ENCODE assay signal across 8 cellular contexts in the genomic region with DNA sequence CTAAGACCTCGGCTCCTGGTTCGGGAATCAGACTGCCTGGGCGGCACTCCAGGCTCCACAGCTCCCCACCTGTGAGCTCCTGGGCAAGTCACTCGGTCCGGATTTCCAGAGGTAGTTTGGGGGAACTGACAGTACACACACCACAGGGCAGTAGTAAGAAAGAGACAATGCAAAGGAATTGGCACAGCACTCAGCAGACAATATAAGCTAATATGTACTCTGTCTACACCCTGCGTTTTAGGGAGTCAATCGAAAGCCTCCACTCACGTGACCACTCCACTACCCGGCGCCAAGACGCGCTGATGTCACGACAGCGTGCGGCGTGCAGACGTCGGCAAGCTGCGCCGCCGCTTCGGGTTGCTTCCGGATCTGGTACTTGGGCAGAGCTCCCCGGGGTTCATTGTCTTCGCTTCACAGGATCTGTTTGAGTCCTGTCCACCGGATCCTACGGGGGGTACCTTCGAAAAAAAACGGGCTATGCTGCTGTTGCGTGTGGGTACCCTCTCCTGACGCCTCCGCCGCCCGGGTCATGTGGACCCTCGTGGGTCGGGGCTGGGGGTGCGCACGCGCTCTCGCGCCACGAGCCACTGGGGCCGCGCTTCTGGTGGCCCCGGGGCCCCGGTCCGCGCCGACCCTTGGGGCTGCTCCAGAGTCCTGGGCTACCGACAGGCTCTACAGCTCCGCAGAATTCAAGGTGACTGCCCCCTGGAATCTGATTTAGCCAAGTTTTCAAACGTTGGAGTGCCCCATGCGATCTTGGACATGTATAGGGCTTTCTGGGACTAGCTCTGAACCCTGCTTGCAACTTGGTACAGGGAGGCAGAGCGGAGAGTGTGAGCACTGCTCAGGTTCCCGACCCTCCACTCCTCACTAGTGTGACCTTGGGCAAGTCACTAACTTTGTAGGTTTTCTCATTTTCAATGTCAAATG. TPM values are rescaled to one million over a fixed set of nuclear protein-coding genes. Genes with fewer than 3 reads are reported as not detected.
DNase-seq lines count a peak whose midpoint lies in the region; ATAC-seq and TF ChIP-seq lines count a peak whose summit lies in the region.

A gene with protein sequence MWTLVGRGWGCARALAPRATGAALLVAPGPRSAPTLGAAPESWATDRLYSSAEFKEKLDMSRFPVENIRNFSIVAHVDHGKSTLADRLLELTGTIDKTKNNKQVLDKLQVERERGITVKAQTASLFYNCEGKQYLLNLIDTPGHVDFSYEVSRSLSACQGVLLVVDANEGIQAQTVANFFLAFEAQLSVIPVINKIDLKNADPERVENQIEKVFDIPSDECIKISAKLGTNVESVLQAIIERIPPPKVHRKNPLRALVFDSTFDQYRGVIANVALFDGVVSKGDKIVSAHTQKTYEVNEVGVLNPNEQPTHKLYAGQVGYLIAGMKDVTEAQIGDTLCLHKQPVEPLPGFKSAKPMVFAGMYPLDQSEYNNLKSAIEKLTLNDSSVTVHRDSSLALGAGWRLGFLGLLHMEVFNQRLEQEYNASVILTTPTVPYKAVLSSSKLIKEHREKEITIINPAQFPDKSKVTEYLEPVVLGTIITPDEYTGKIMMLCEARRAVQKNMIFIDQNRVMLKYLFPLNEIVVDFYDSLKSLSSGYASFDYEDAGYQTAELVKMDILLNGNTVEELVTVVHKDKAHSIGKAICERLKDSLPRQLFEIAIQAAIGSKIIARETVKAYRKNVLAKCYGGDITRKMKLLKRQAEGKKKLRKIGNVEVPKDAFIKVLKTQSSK (plus strand): TSS at position 327 of the 930 bp plus-strand sequence. CDS start 203 bp downstream, at position 530.

- H3F3A ChIP-seq in SK-N-SH (replicated peaks; ENCODE audit: insufficient read depth), result peaks cover 3% of the 10 kb centered on the region

- H3K9ac ChIP-seq in SK-N-SH, result peak within 1 kb of the TSS; percentile 91

- H3K4me1 ChIP-seq in SK-N-SH (ENCODE audit: control insufficient read depth in 1 of 2, insufficient read depth in 2 of 2, low read depth in 1 of 2, low read length in 1 of 2), result peaks cover 0 to 18% of the 10 kb centered on the region in 2 experiments; a peak in 2 of 4 replicates

- H3K4me2 ChIP-seq in SK-N-SH, result peak within 1 kb of the TSS; percentile 86

- no peaks in the 10 kb centered on the region for H4K20me1 ChIP-seq in SK-N-SH (ENCODE audit: insufficient read depth)

- no peaks in the 10 kb centered on the region for H3K27me3 ChIP-seq in SK-N-SH (ENCODE audit: insufficient read depth)

- H3K36me3 ChIP-seq in SK-N-SH (replicated peaks in 1 of 2; ENCODE audit: control insufficient read depth in 1 of 2, insufficient read depth in 2 of 2, low read length in 1 of 2), result peaks cover 15 to 26% of the 10 kb centered on the region in 2 experiments

- 1% methylated on average over 16 of the region's 55 CpGs for WGBS in SK-N-SH (ENCODE audit: low lambda C conversion rate)

- H3K4me3 ChIP-seq in SK-N-SH (ENCODE audit: low read depth in 2 of 2, low read length in 1 of 2), result peak within 1 kb of the TSS; percentile 88 to 93

- no peak for TF ChIP-seq EP300 in SK-N-SH (IDR thresholded peaks at IDR 0.05; ENCODE audit: borderline replicate concordance in 1 of 2, low read depth in 1 of 2, low read length in 1 of 2)

- peak; percentile 64 for DNase-seq in GM04504 (ENCODE audit: low read depth)
- peak; percentile 72 for DNase-seq in NCI-H1048 (lab: John Stamatoyannopoulos, UW)
- DNase-seq in SK-N-SH, result peak; percentile 85
- peak; percentile 90 for DNase-seq in activated naive CD4-positive, alpha-beta T cell treated with anti-CD3 and anti-CD28 coated beads, Interleukin-2, amount 50 U/mL, for 16 hours
- peak; percentile 84 for DNase-seq in germinal center (ENCODE audit: low spot score)
- peak; percentile 62 for DNase-seq in non-pigmented ciliary epithelial cell (ENCODE audit: low read depth)
- peak; percentile 96 for DNase-seq in superior temporal gyrus (ENCODE audit: extremely low spot score)

- ATAC-seq in HG02571 (IDR thresholded peaks at IDR 0.05; ENCODE audit: unreplicated experiment), result peak; percentile 97

- POLR2A ChIA-PET in SK-N-SH (lab: Yijun Ruan, JAX), result interaction anchor here (1.0 to 2.0 kb wide), 3 partner anchors 13 to 782 kb away, joined by 3 to 7 read pairs (median 3); a partner anchor contains a TSS

- CTCF ChIA-PET in SK-N-SH (lab: Yijun Ruan, JAX), result interaction anchor here (0.8 to 1.7 kb wide), 8 partner anchors 10 to 49 kb away, joined by 3 to 7 read pairs (median 4); no protein-coding TSS in a partner anchor

- peaks cover 35% of the 10 kb centered on the region for H3K79me2 ChIP-seq in SK-N-SH (ENCODE audit: insufficient read depth)

- 0 out of 2 replicates have a peak, but pooled peaks have one; percentile 8 for TF ChIP-seq CTCF in SK-N-SH (IDR thresholded peaks at IDR 0.05)

- no peak for TF ChIP-seq RAD21 in SK-N-SH (IDR thresholded peaks at IDR 0.05; ENCODE audit: low read length)

- H3K9me3 ChIP-seq in SK-N-SH, result no peaks in the 10 kb centered on the region

- H3K27ac ChIP-seq in SK-N-SH (ENCODE audit: low read depth in 2 of 2, low read length in 1 of 2), result peak within 1 kb of the TSS; percentile 86 to 93

- H3K9me2 ChIP-seq in SK-N-SH, result no peaks in the 10 kb centered on the region

- H2AFZ ChIP-seq in SK-N-SH (ENCODE audit: low read depth), result peak within 1 kb of the TSS; percentile 99

TF ChIP-seq in SK-N-SH, 30 proteins besides CTCF, POLR2A, EP300 and RAD21 (continues in another document):
- TF ChIP-seq TCF12 (IDR thresholded peaks at IDR 0.05) (0 out of 2 replicates have a peak, but pooled peaks have one; percentile 11), MXI1 (IDR thresholded peaks at IDR 0.05; ENCODE audit: low read depth, low read length) (peak; percentile 83; the same call in 1 of the 2 replicates), TEAD4 (IDR thresholded peaks at IDR 0.05; ENCODE audit: borderline replicate concordance, insufficient read depth) (no peak), CHD2 (IDR thresholded peaks at IDR 0.05; ENCODE audit: low read length, partially characterized antibody) (no peak), POLR2AphosphoS5 (IDR thresholded peaks at IDR 0.05; ENCODE audit: low read depth, low read length) (peak; percentile 97), GATA2 (CRISPR knock-in tag; IDR thresholded peaks at IDR 0.05) (0 out of 2 replicates have a peak, but pooled peaks have one; percentile 18), NRF1 (IDR thresholded peaks at IDR 0.05; ENCODE audit: low read depth, low read length) (peak; percentile 64), YY1 (IDR thresholded peaks at IDR 0.05; ENCODE audit: low read depth) (no peak), GABPA (IDR thresholded peaks at IDR 0.05; ENCODE audit: low read depth) (peak; percentile 57), ELF1 (IDR thresholded peaks at IDR 0.05) (peak; percentile 98), SIN3A (IDR thresholded peaks at IDR 0.05; ENCODE audit: borderline replicate concordance, low read depth, low read length) (no peak; the same call in 1 of the 2 replicates), FOXJ3 (CRISPR knock-in tag; IDR thresholded peaks at IDR 0.05) (no peak)
- TF ChIP-seq, protein P1, sequence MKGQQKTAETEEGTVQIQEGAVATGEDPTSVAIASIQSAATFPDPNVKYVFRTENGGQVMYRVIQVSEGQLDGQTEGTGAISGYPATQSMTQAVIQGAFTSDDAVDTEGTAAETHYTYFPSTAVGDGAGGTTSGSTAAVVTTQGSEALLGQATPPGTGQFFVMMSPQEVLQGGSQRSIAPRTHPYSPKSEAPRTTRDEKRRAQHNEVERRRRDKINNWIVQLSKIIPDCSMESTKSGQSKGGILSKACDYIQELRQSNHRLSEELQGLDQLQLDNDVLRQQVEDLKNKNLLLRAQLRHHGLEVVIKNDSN (IDR thresholded peaks at IDR 0.05; ENCODE audit: borderline replicate concordance, low read depth), result peak; percentile 95
- TF ChIP-seq, protein P2, sequence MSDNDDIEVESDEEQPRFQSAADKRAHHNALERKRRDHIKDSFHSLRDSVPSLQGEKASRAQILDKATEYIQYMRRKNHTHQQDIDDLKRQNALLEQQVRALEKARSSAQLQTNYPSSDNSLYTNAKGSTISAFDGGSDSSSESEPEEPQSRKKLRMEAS (IDR thresholded peaks at IDR 0.05; ENCODE audit: low read depth), result peak; percentile 79
- TF ChIP-seq, protein P3, sequence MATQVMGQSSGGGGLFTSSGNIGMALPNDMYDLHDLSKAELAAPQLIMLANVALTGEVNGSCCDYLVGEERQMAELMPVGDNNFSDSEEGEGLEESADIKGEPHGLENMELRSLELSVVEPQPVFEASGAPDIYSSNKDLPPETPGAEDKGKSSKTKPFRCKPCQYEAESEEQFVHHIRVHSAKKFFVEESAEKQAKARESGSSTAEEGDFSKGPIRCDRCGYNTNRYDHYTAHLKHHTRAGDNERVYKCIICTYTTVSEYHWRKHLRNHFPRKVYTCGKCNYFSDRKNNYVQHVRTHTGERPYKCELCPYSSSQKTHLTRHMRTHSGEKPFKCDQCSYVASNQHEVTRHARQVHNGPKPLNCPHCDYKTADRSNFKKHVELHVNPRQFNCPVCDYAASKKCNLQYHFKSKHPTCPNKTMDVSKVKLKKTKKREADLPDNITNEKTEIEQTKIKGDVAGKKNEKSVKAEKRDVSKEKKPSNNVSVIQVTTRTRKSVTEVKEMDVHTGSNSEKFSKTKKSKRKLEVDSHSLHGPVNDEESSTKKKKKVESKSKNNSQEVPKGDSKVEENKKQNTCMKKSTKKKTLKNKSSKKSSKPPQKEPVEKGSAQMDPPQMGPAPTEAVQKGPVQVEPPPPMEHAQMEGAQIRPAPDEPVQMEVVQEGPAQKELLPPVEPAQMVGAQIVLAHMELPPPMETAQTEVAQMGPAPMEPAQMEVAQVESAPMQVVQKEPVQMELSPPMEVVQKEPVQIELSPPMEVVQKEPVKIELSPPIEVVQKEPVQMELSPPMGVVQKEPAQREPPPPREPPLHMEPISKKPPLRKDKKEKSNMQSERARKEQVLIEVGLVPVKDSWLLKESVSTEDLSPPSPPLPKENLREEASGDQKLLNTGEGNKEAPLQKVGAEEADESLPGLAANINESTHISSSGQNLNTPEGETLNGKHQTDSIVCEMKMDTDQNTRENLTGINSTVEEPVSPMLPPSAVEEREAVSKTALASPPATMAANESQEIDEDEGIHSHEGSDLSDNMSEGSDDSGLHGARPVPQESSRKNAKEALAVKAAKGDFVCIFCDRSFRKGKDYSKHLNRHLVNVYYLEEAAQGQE (IDR thresholded peaks at IDR 0.05; ENCODE audit: low read depth, low read length), result 0 out of 2 replicates have a peak, but pooled peaks have one; percentile 25
- TF ChIP-seq, protein P4, sequence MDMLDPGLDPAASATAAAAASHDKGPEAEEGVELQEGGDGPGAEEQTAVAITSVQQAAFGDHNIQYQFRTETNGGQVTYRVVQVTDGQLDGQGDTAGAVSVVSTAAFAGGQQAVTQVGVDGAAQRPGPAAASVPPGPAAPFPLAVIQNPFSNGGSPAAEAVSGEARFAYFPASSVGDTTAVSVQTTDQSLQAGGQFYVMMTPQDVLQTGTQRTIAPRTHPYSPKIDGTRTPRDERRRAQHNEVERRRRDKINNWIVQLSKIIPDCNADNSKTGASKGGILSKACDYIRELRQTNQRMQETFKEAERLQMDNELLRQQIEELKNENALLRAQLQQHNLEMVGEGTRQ (IDR thresholded peaks at IDR 0.05; ENCODE audit: borderline replicate concordance, low read depth, low read length), result peak; percentile 74

RNA-seq across cellular contexts. Expression of the gene that starts here (rescaled TPM):
- polyA plus RNA-seq in SK-N-SH (2012; rRNA removed), result 6.3 and 8.4 TPM in 2 replicates
- 7.6 and 9.1 TPM in 2 replicates for polyA plus RNA-seq in SK-N-SH (2012; cell fraction: cytosol; rRNA removed)
- polyA plus RNA-seq in SK-N-SH (2012; cell fraction: nucleus; rRNA removed), result 5.8 and 14.6 TPM in 2 replicates

Comparison
In these comparisons a context has a peak if more than half of its experiments do, and no peak if none do; other contexts are left out.
1. Peak in every context shown above with its lines: DNase-seq, ATAC-seq, H3K4me3 ChIP-seq and H3K27ac ChIP-seq.